1 cellular context compared by ENCODE assay signal in genomic region chr1:169510060-169510459, GRCh38.
TF ChIP-seq lines count a peak whose summit lies in the region.

No MANE protein-coding gene starts in this region.

TF ChIP-seq in endothelial cell of umbilical vein, 7 proteins besides CTCF, POLR2A, EP300 and RAD21:
- TF ChIP-seq MYC (IDR thresholded peaks at IDR 0.05; ENCODE audit: low read depth, low read length) (no peak), MAX (IDR thresholded peaks at IDR 0.05; ENCODE audit: insufficient read depth, insufficient read length) (no peak), JUN (IDR thresholded peaks at IDR 0.05; ENCODE audit: borderline replicate concordance, insufficient read depth, insufficient read length, low read depth) (no peak), GATA2 (IDR thresholded peaks at IDR 0.05; ENCODE audit: insufficient read depth, insufficient read length, low read depth, low read length) (no peak), FOS (IDR thresholded peaks at IDR 0.05; ENCODE audit: borderline replicate concordance, insufficient read depth, low read length) (no peak), POLR2AphosphoS5 (IDR thresholded peaks at IDR 0.05; ENCODE audit: insufficient read depth, low read depth, low read length) (no peak), EZH2 (IDR thresholded peaks at IDR 0.05; ENCODE audit: borderline replicate concordance, low read depth, low read length, severe bottlenecking) (no peak)
